In genomic region chr10:79068562-79069324, GRCh38 we compare ENCODE assay signal across 8 cellular contexts. TPM values are rescaled to one million over a fixed set of nuclear protein-coding genes. Genes with fewer than 3 reads are reported as not detected.
DNase-seq lines count a peak whose midpoint lies in the region; ATAC-seq and TF ChIP-seq lines count a peak whose summit lies in the region.

ZMIZ1 (plus strand) TSS chr10:79068966; CDS start chr10:79201633, 132,667 bp downstream.

- H3K4me3 ChIP-seq in left ventricle myocardium inferior = peak within 1 kb of the TSS; percentile 89
- H3K4me3 ChIP-seq in prostate gland = peak within 1 kb of the TSS; percentile 92 to 93

- H3K9me3 ChIP-seq in left ventricle myocardium inferior (replicated peaks) (no peaks in the 10 kb centered on the region), prostate gland (no peaks in the 10 kb centered on the region)

- intact Hi-C loops in T-helper 1 cell treated with Interleukin-12 subunit alpha and Interleukin-12 subunit beta and Interleukin-4 antibody, amounts not matched to agents 30 ng/mL and 1 ng/mL, for 36 hours (cut with micrococcal nuclease) = loop anchor here (1.0 to 10.0 kb wide), 10 partner anchors 68 to 1231 kb away; partner anchors contain the start of genes PPIF and ZCCHC24
- intact Hi-C loops in left ventricle myocardium inferior (cut with micrococcal nuclease) = loop anchor here (5.0 to 10.0 kb wide), 2 partner anchors 84 to 124 kb away; no protein-coding TSS in a partner anchor
- intact Hi-C loops in prostate gland (cut with DNase I) = loop anchor here (2.0 to 10.0 kb wide), 3 partner anchors 94 to 1024 kb away; no protein-coding TSS in a partner anchor

- peaks cover 65% of the 10 kb centered on the region for H3K4me1 ChIP-seq in left ventricle myocardium inferior
- H3K4me1 ChIP-seq in prostate gland (replicated peaks) = peaks cover 19% of the 10 kb centered on the region

- DNase-seq in NCI-H1105 treated with DMSO at 0.1 percent for 48 hours (lab: John Stamatoyannopoulos, UW) = peak; percentile 83
- DNase-seq in amniotic stem cell (lab: John Stamatoyannopoulos, UW) = peak; percentile 88
- peak; percentile 89 for DNase-seq in left ventricle myocardium inferior
- DNase-seq in prostate gland (ENCODE audit: low spot score) = peak; percentile 92
- peak; percentile 94 for DNase-seq in ureter (ENCODE audit: low spot score)

- H3K27me3 ChIP-seq in left ventricle myocardium inferior (ENCODE audit: low read depth) = no peaks in the 10 kb centered on the region
- no peaks in the 10 kb centered on the region for H3K27me3 ChIP-seq in prostate gland (replicated peaks; ENCODE audit: insufficient read depth)

- H3K27ac ChIP-seq in left ventricle myocardium inferior (replicated peaks) (peak within 1 kb of the TSS; percentile 99), prostate gland (peak within 1 kb of the TSS; percentile 97 to 99)

- H3K36me3 ChIP-seq in left ventricle myocardium inferior = no peaks in the 10 kb centered on the region
- no peaks in the 10 kb centered on the region for H3K36me3 ChIP-seq in prostate gland

- WGBS in prostate gland = under 1% methylated on average over 78 of the region's 92 CpGs

- peak; percentile 70 for TF ChIP-seq POLR2A in prostate gland (IDR thresholded peaks at IDR 0.05)

- ATAC-seq in HG02678 (IDR thresholded peaks at IDR 0.05; ENCODE audit: unreplicated experiment) = peak; percentile 60

- TF ChIP-seq CTCF in GM12873 (IDR thresholded peaks at IDR 0.05; ENCODE audit: insufficient read depth, low read depth, low read length, missing control alignments) (peak; percentile 31), left ventricle myocardium inferior (IDR thresholded peaks at IDR 0.05; ENCODE audit: borderline replicate concordance) (peak; percentile 40), prostate gland (IDR thresholded peaks at IDR 0.05) (peak in 2 of 4 experiments; percentile 30 to 34)

RNA-seq across cellular contexts. Expression of gene ZMIZ1, which starts in this region (rescaled TPM):
- 50.7 and 51.2 TPM in 2 replicates for total RNA-seq in T-helper 1 cell treated with Interleukin-12 subunit alpha and Interleukin-12 subunit beta and Interleukin-4 antibody, amounts not matched to agents 30 ng/mL and 1 ng/mL, for 36 hours
- total RNA-seq in left ventricle myocardium inferior = 55.9 TPM
- total RNA-seq in prostate gland = 10 to 100 TPM; 69.6 to 78.5 TPM
- total RNA-seq in ureter = 107 TPM

Comparison
In these comparisons a context has a peak if more than half of its experiments do, and no peak if none do; other contexts are left out.
1. Peak in every context shown above with its lines: DNase-seq, ATAC-seq, H3K4me3 ChIP-seq and H3K27ac ChIP-seq.